5 cellular contexts compared by ENCODE assay signal in genomic region chr17:4633643-4634042, GRCh38.
TF ChIP-seq lines count a peak whose summit lies in the region.

No MANE protein-coding gene starts in this region.

TF ChIP-seq in SK-N-SH treated with all-trans-retinoic acid at 6 μM for 48 hours, 23 proteins besides CTCF, POLR2A, EP300 and RAD21:
- TF ChIP-seq ZNF8 (CRISPR knock-in tag; IDR thresholded peaks at IDR 0.05): peak; percentile 83
- TF ChIP-seq ZNF565 (CRISPR knock-in tag; conservative IDR thresholded peaks at IDR 0.05; ENCODE audit: low read depth): no peak

TF ChIP-seq in SK-N-SH, 30 proteins besides CTCF, POLR2A, EP300 and RAD21:
- no peak for TF ChIP-seq MXI1 (IDR thresholded peaks at IDR 0.05; ENCODE audit: low read depth, low read length)
- TF ChIP-seq RFX5 (IDR thresholded peaks at IDR 0.05; ENCODE audit: low read length): no peak
- TF ChIP-seq REST (IDR thresholded peaks at IDR 0.05; ENCODE audit: low read depth, low read length): no peak

TF ChIP-seq in A549, 52 proteins besides CTCF, POLR2A, EP300 and RAD21:
- peak; percentile 14; the same call in 1 of the 2 replicates for TF ChIP-seq ZNF302 (CRISPR knock-in tag; IDR thresholded peaks at IDR 0.05)
- TF ChIP-seq HMGXB4 (CRISPR knock-in tag; IDR thresholded peaks at IDR 0.05; ENCODE audit: borderline replicate concordance): no peak

TF ChIP-seq in GM12891, 5 proteins besides CTCF, POLR2A, EP300 and RAD21:
- TF ChIP-seq SPI1 (IDR thresholded peaks at IDR 0.05; ENCODE audit: low read depth, low read length): no peak
- no peak for TF ChIP-seq TAF1 (IDR thresholded peaks at IDR 0.05; ENCODE audit: low read depth, low read length)
- no peak for TF ChIP-seq POU2F2 (IDR thresholded peaks at IDR 0.05; ENCODE audit: low read depth, low read length)
- no peak for TF ChIP-seq POLR2AphosphoS5 (IDR thresholded peaks at IDR 0.05; ENCODE audit: low read depth, low read length)
- TF ChIP-seq PAX5 (IDR thresholded peaks at IDR 0.05; ENCODE audit: insufficient read depth, low read length, severe bottlenecking): no peak

TF ChIP-seq in K562, 482 proteins besides CTCF, POLR2A, EP300 and RAD21:
- TF ChIP-seq KDM1A (IDR thresholded peaks at IDR 0.05) (peak; percentile 27 to 30; a peak in 2 of 4 replicates), RBM25 (IDR thresholded peaks at IDR 0.05; ENCODE audit: low read depth, low read length, severe bottlenecking) (peak; percentile 51), BCOR (IDR thresholded peaks at IDR 0.05) (peak; percentile 64; the same call in 1 of the 2 replicates), NCOA4 (IDR thresholded peaks at IDR 0.05; ENCODE audit: partially characterized antibody) (no peak), ZNF146 (CRISPR knock-in tag; IDR thresholded peaks at IDR 0.05; ENCODE audit: unreplicated experiment) (peak; percentile 97)
